ENCODE assay signal across 18 cellular contexts in the genomic region with DNA sequence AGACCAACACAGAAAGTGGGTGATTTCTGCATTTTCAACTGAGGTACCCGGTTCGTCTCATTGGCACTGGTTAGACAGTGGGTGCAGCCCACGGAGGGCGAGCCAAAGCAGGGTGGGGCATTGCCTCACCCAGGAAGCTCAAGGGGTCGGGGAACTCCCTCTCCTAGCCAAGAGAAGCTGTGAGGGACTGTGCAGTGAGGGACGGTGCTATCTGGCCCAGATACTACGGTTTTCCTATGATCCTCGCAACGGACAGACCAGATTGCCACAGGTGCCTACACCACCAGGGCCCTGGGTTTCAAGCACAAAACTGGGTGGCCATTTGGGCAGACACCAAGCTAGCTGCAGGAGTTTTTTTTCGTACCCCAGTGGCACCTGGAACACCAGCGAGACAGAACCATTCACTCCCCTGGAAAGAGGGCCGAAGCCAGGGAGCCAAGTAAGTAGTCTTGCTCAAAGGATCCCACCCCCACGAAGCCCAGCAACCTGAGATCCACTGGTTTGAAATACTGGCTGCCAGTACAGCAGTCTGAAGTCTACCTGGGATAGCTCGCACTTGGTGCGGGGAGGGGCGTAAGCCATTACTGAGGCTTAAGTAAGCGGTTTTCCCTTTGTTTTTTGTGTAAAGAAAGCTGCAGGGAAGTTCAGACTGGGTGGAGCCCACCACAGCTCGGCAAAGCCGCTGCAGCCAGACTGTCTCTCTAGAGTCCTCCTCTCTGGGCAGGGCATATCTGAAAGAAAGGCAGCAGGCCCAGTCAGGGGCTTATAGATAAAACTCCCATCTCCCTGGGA.
"Had no signal": no experiment of that assay in that cellular context is flagged by ENCODE, and none has a peak within 500 bp of the region (broad histone marks: within the 10 kb centered on the region; RNA-seq: fewer than 3 reads in every experiment).

No MANE protein-coding gene starts in this region.

- H3K4me1 Mint-ChIP-seq: activated B cell treated with CpG ODN at 0.5 μM for 24 hours; activated CD4-positive, alpha-beta T cell treated with anti-CD3 and anti-CD28 coated beads, Interleukin-2, amount 10 ng/mL, durations not matched to agents 24 days and 14 days; activated naive CD4-positive, alpha-beta T cell treated with anti-CD3 and anti-CD28 coated beads, Interleukin-2, amount 10 ng/mL, durations not matched to agents 7 days and 5 days; activated T-helper 17 cell treated with anti-CD3 and anti-CD28 coated beads, Interleukin-2, amount 50 U/mL, for 72 hours had no signal

- H3K36me3 ChIP-seq: upper lobe of right lung had no signal

- ATAC-seq: activated T-helper 17 cell treated with anti-CD3 and anti-CD28 coated beads, Interleukin-2, amount 50 U/mL, for 72 hours; left lobe of liver; natural killer cell treated with Interleukin-12 subunit alpha and Interleukin-12 subunit beta and Interleukin-15 and Interleukin-18, amount 100 ng/mL, for 72 hours; upper lobe of right lung had no signal

- H3K4me3 Mint-ChIP-seq: activated B cell treated with CpG ODN at 0.5 μM for 24 hours; activated CD4-positive, alpha-beta T cell treated with anti-CD3 and anti-CD28 coated beads, Interleukin-2, amount 10 ng/mL, durations not matched to agents 24 days and 14 days; activated naive CD4-positive, alpha-beta T cell treated with anti-CD3 and anti-CD28 coated beads, Interleukin-2, amount 10 ng/mL, durations not matched to agents 7 days and 5 days; activated T-helper 17 cell treated with anti-CD3 and anti-CD28 coated beads, Interleukin-2, amount 50 U/mL, for 72 hours; natural killer cell treated with Interleukin-12 subunit alpha and Interleukin-12 subunit beta and Interleukin-15 and Interleukin-18, amount 100 ng/mL, for 72 hours; stimulated activated naive CD8-positive, alpha-beta T cell treated with anti-CD3 and anti-CD28 coated beads, Interleukin-15, Interleukin-2, amounts not matched to agents 100 ng/mL and 50 ng/mL, for 24 hours; T-helper 1 cell treated with Interleukin-12 subunit alpha and Interleukin-12 subunit beta and Interleukin-4 antibody, amounts not matched to agents 30 μg/mL and 1 μg/mL, for 36 hours had no signal

- H3K27ac ChIP-seq: coronary artery, upper lobe of right lung had no signal

- H3K9me3 ChIP-seq: upper lobe of right lung had no signal

- H3K36me3 Mint-ChIP-seq: activated naive CD4-positive, alpha-beta T cell treated with anti-CD3 and anti-CD28 coated beads, Interleukin-2, amount 10 ng/mL, durations not matched to agents 7 days and 5 days; natural killer cell treated with Interleukin-12 subunit alpha and Interleukin-12 subunit beta and Interleukin-15 and Interleukin-18, amount 100 ng/mL, for 72 hours had no signal

- DNase-seq: activated B cell treated with CpG ODN at 0.5 μM for 24 hours; activated CD4-positive, alpha-beta T cell treated with anti-CD3 and anti-CD28 coated beads, Interleukin-2, amount 10 ng/mL, durations not matched to agents 24 days and 14 days; activated CD8-positive, alpha-beta memory T cell treated with anti-CD3 and anti-CD28 coated beads for 24 hours; activated naive CD4-positive, alpha-beta T cell treated with anti-CD3 and anti-CD28 coated beads, Interleukin-2, amount 10 ng/mL, durations not matched to agents 7 days and 5 days; central memory CD4-positive, alpha-beta T cell; effector memory CD4-positive, alpha-beta T cell; erythroblast; hippocampal formation; stimulated activated CD4-positive, alpha-beta T cell treated with anti-CD3 and anti-CD28 coated beads, Interleukin-12 subunit alpha, Interleukin-12 subunit beta, amount 100 ng/mL, for 4 hours; stimulated activated CD4-positive, alpha-beta T cell treated with anti-CD3 and anti-CD28 coated beads, Interleukin-2, amount 100 ng/mL, for 48 hours; stimulated activated CD8-positive, alpha-beta memory T cell treated with anti-CD3 and anti-CD28 coated beads, Interleukin-4, amount 100 ng/mL, for 48 hours; upper lobe of right lung had no signal

- H3K4me3 ChIP-seq: coronary artery, upper lobe of right lung had no signal

- H3K27me3 ChIP-seq: upper lobe of right lung had no signal

- H3K9me3 Mint-ChIP-seq: activated CD4-positive, alpha-beta T cell treated with anti-CD3 and anti-CD28 coated beads, Interleukin-2, amount 10 ng/mL, durations not matched to agents 24 days and 14 days; activated T-helper 17 cell treated with anti-CD3 and anti-CD28 coated beads, Interleukin-2, amount 50 U/mL, for 72 hours; natural killer cell treated with Interleukin-12 subunit alpha and Interleukin-12 subunit beta and Interleukin-15 and Interleukin-18, amount 100 ng/mL, for 72 hours; stimulated activated naive CD8-positive, alpha-beta T cell treated with anti-CD3 and anti-CD28 coated beads, Interleukin-15, Interleukin-2, amounts not matched to agents 100 ng/mL and 50 ng/mL, for 24 hours; T-helper 1 cell treated with Interleukin-12 subunit alpha and Interleukin-12 subunit beta and Interleukin-4 antibody, amounts not matched to agents 30 μg/mL and 1 μg/mL, for 36 hours had no signal

- H3K4me1 ChIP-seq: upper lobe of right lung had no signal

- H3K27ac Mint-ChIP-seq: activated B cell treated with CpG ODN at 0.5 μM for 24 hours; activated CD4-positive, alpha-beta T cell treated with anti-CD3 and anti-CD28 coated beads, Interleukin-2, amount 10 ng/mL, durations not matched to agents 24 days and 14 days; activated naive CD4-positive, alpha-beta T cell treated with anti-CD3 and anti-CD28 coated beads, Interleukin-2, amount 10 ng/mL, durations not matched to agents 7 days and 5 days; activated T-helper 17 cell treated with anti-CD3 and anti-CD28 coated beads, Interleukin-2, amount 50 U/mL, for 72 hours; natural killer cell treated with Interleukin-12 subunit alpha and Interleukin-12 subunit beta and Interleukin-15 and Interleukin-18, amount 100 ng/mL, for 72 hours; stimulated activated naive CD8-positive, alpha-beta T cell treated with anti-CD3 and anti-CD28 coated beads, Interleukin-15, Interleukin-2, amounts not matched to agents 100 ng/mL and 50 ng/mL, for 24 hours; T-helper 1 cell treated with Interleukin-12 subunit alpha and Interleukin-12 subunit beta and Interleukin-4 antibody, amounts not matched to agents 30 μg/mL and 1 μg/mL, for 36 hours had no signal
